17 cellular contexts compared by ENCODE assay signal in genomic region chr3:10182950-10183349, GRCh38. TPM values are rescaled to one million over a fixed set of nuclear protein-coding genes. Genes with fewer than 3 reads are reported as not detected.
DNase-seq lines count a peak whose midpoint lies in the region; ATAC-seq and TF ChIP-seq lines count a peak whose summit lies in the region.
"Had no signal": no experiment of that assay in that cellular context is flagged by ENCODE, and none has a peak within 500 bp of the region (broad histone marks: within the 10 kb centered on the region; RNA-seq: fewer than 3 reads in every experiment).

No MANE protein-coding gene starts in this region.

- ATAC-seq in HCT116 (no peak), left lung (peak; percentile 16), HG03025 (IDR thresholded peaks at IDR 0.05; ENCODE audit: low FRiP score, unreplicated experiment) (no peak)
- ATAC-seq: GM23338, K562 had no signal

- H3K36me3 ChIP-seq in BLaER1: no peaks in the 10 kb centered on the region
- H3K36me3 ChIP-seq in HCT116 (ENCODE audit: control insufficient read depth in 1 of 2, insufficient read depth in 2 of 2, low read length in 2 of 2): no peaks in the 10 kb centered on the region
- peaks cover 40% of the 10 kb centered on the region; the same call in 1 of the 2 replicates for H3K36me3 ChIP-seq in OCI-LY1 (ENCODE audit: insufficient read depth, low read length)
- peaks cover 0 to 42% of the 10 kb centered on the region in 2 donors for H3K36me3 ChIP-seq in left lung
- no peaks in the 10 kb centered on the region for H3K36me3 ChIP-seq in mammary epithelial cell (ENCODE audit: insufficient read depth, low read length)

- H3K27me3 ChIP-seq in BLaER1: no peaks in the 10 kb centered on the region
- no peaks in the 10 kb centered on the region for H3K27me3 ChIP-seq in HCT116 (ENCODE audit: insufficient read depth, low read length)
- H3K27me3 ChIP-seq in OCI-LY1 (ENCODE audit: insufficient read depth, low read length): no peaks in the 10 kb centered on the region
- H3K27me3 ChIP-seq in left lung: no peaks in the 10 kb centered on the region
- H3K27me3 ChIP-seq in mammary epithelial cell (ENCODE audit: insufficient read depth, low read length): no peaks in the 10 kb centered on the region

- in situ Hi-C loops in mammary epithelial cell (cut with MboI; ENCODE audit: low sequenced_read_pairs in 2 of 2): no loop called here

- dilution Hi-C loops in mammary epithelial cell (cut with HindIII; ENCODE audit: low sequenced_read_pairs): no loop called here

- H3K27ac ChIP-seq in BLaER1: peak overlapping the region; percentile 95
- no peak overlapping the region for H3K27ac ChIP-seq in HCT116 (ENCODE audit: low read depth, low read length)
- H3K27ac ChIP-seq in OCI-LY1 (ENCODE audit: low read depth, low read length, poor library complexity, severe bottlenecking): peak overlapping the region; percentile 92
- H3K27ac ChIP-seq in left lung: no peak overlapping the region
- no peak overlapping the region for H3K27ac ChIP-seq in mammary epithelial cell (ENCODE audit: insufficient read depth, low read depth, low read length)
- H3K27ac ChIP-seq: HL-60 had no signal

- no peaks in the 10 kb centered on the region for H4K20me1 ChIP-seq in BLaER1
- no peaks in the 10 kb centered on the region for H4K20me1 ChIP-seq in HCT116 (ENCODE audit: insufficient read depth)
- no peaks in the 10 kb centered on the region for H4K20me1 ChIP-seq in OCI-LY1 (ENCODE audit: insufficient read depth, low read length)
- no peaks in the 10 kb centered on the region for H4K20me1 ChIP-seq in mammary epithelial cell (ENCODE audit: insufficient read depth, low read length)

- H3F3A ChIP-seq in OCI-LY1 (ENCODE audit: insufficient read depth, low read length): no peaks in the 10 kb centered on the region

- H3K4me2 ChIP-seq in BLaER1 (peak overlapping the region; percentile 79), HCT116 (ENCODE audit: low read length) (no peak overlapping the region), OCI-LY1 (ENCODE audit: low read length) (no peak overlapping the region), mammary epithelial cell (ENCODE audit: insufficient read depth, low read depth, low read length) (no peak overlapping the region)
- H3K4me2 ChIP-seq: GM23338 had no signal

- H3K9me2 ChIP-seq in HCT116 (ENCODE audit: insufficient read depth) (no peaks in the 10 kb centered on the region), OCI-LY1 (ENCODE audit: low read depth, low read length) (no peaks in the 10 kb centered on the region)

- BruUV-seq in HCT116 (replicated peaks; lab: Mats Ljungman, UMichigan) (no TSS peak), mammary epithelial cell (replicated peaks; lab: Mats Ljungman, UMichigan) (no TSS peak)

- no peak for TF ChIP-seq CTCF in HCT116 (IDR thresholded peaks at IDR 0.05 in 2 of 3, conservative IDR thresholded peaks at IDR 0.05 in 1 of 3; ENCODE audit: borderline replicate concordance in 1 of 3, insufficient read depth in 1 of 3, low read depth in 2 of 3, low read length in 2 of 3)
- TF ChIP-seq CTCF in OCI-LY1 (IDR thresholded peaks at IDR 0.05; ENCODE audit: low read length): no peak
- TF ChIP-seq CTCF in left lung (IDR thresholded peaks at IDR 0.05): no peak
- TF ChIP-seq CTCF in mammary epithelial cell (conservative IDR thresholded peaks at IDR 0.05 in 1 of 2, IDR thresholded peaks at IDR 0.05 in 1 of 2; ENCODE audit: extremely low read depth in 1 of 2, insufficient read depth in 1 of 2, low read depth in 1 of 2, low read length in 2 of 2): no peak
- no peak for TF ChIP-seq CTCF in HFFc6 (IDR thresholded peaks at IDR 0.05)

- no peak for TF ChIP-seq RAD21 in HCT116 (IDR thresholded peaks at IDR 0.05; ENCODE audit: low read depth)

- H3K27ac Mint-ChIP-seq in HFFc6: no peak overlapping the region
- H3K27ac Mint-ChIP-seq: B cell, GM23338 had no signal

- peaks cover 2% of the 10 kb centered on the region; the same call in 1 of the 2 replicates for H3K27me3 Mint-ChIP-seq in HFFc6 (ENCODE audit: insufficient read depth)
- H3K27me3 Mint-ChIP-seq: B cell; CD8-positive, alpha-beta memory T cell had no signal

- DNase-seq in HCT116 (ENCODE audit: low read depth, low spot score) (no peak), left lung (no peak), mammary epithelial cell (no peak), HFFc6 (no peak), 8988T (no peak)
- DNase-seq: Caco-2; CD8-positive, alpha-beta memory T cell; DMS53; H7 had no signal

- no peak overlapping the region for H3K4me3 ChIP-seq in BLaER1
- no peak overlapping the region for H3K4me3 ChIP-seq in HCT116 (replicated peaks in 1 of 2; ENCODE audit: low read depth in 1 of 2, low read length in 2 of 2)
- no peak overlapping the region for H3K4me3 ChIP-seq in OCI-LY1 (ENCODE audit: low read depth, low read length, poor library complexity, severe bottlenecking)
- H3K4me3 ChIP-seq in left lung: no peak overlapping the region
- no peak overlapping the region for H3K4me3 ChIP-seq in mammary epithelial cell (replicated peaks in 1 of 3; ENCODE audit: insufficient read depth in 1 of 3, low read depth in 2 of 3, low read length in 3 of 3)
- H3K4me3 ChIP-seq: GM23338, K562 had no signal

- H2AFZ ChIP-seq in HCT116 (ENCODE audit: low read depth, low read length, poor library complexity, severe bottlenecking): no peak overlapping the region
- H2AFZ ChIP-seq in OCI-LY1 (ENCODE audit: low read length): no peak overlapping the region
- H2AFZ ChIP-seq in mammary epithelial cell (ENCODE audit: low read depth, low read length): no peak overlapping the region
- H2AFZ ChIP-seq: GM23338 had no signal

- H3K9me3 Mint-ChIP-seq in HFFc6: no peaks in the 10 kb centered on the region
- H3K9me3 Mint-ChIP-seq: CD8-positive, alpha-beta memory T cell; GM23338 had no signal

- CTCF ChIA-PET in HCT116 (lab: Charles Lee) (no interaction called here), mammary epithelial cell (lab: Charles Lee; ENCODE audit: low non-redundant PET) (no interaction called here)

- H3K36me3 Mint-ChIP-seq in HFFc6 (ENCODE audit: low read depth): peaks cover 10% of the 10 kb centered on the region; the same call in 1 of the 2 replicates

- H3K9me3 ChIP-seq in BLaER1 (no peaks in the 10 kb centered on the region), HCT116 (ENCODE audit: control insufficient read depth in 1 of 2, insufficient read depth in 1 of 2, low read depth in 1 of 2, low read length in 2 of 2) (no peaks in the 10 kb centered on the region), OCI-LY1 (ENCODE audit: low read length) (no peaks in the 10 kb centered on the region), left lung (no peaks in the 10 kb centered on the region), mammary epithelial cell (replicated peaks; ENCODE audit: insufficient read depth, low read length) (no peaks in the 10 kb centered on the region)
- H3K9me3 ChIP-seq: Caco-2 had no signal

- H3K4me1 ChIP-seq in BLaER1 (peaks cover 100% of the 10 kb centered on the region), HCT116 (ENCODE audit: control insufficient read depth in 1 of 2, insufficient read depth in 2 of 2, low read length in 2 of 2) (no peaks in the 10 kb centered on the region), OCI-LY1 (ENCODE audit: insufficient read depth, low read length, severe bottlenecking) (peaks cover 56% of the 10 kb centered on the region), left lung (peaks cover 0 to 44% of the 10 kb centered on the region in 2 donors), mammary epithelial cell (ENCODE audit: insufficient read depth, low read length) (peaks cover 22% of the 10 kb centered on the region)

- H3K9ac ChIP-seq in BLaER1 (peak overlapping the region; percentile 41; the same call in 1 of the 2 replicates), HCT116 (ENCODE audit: low read length) (no peak overlapping the region), OCI-LY1 (ENCODE audit: low read length) (no peak overlapping the region), mammary epithelial cell (ENCODE audit: insufficient read depth, low read length) (no peak overlapping the region)

- no peaks in the 10 kb centered on the region for H3K79me2 ChIP-seq in HCT116 (ENCODE audit: insufficient read depth, low read length)
- H3K79me2 ChIP-seq in OCI-LY1 (ENCODE audit: insufficient read depth, low read length): no peaks in the 10 kb centered on the region
- peaks cover 4% of the 10 kb centered on the region for H3K79me2 ChIP-seq in mammary epithelial cell (ENCODE audit: insufficient read depth, low read length)

- no peaks in the 10 kb centered on the region for H3K4me1 Mint-ChIP-seq in HFFc6 (ENCODE audit: low read depth)

- WGBS in mammary epithelial cell (ENCODE audit: low coverage, missing lambda C conversion rate): 87% methylated on average over 5 of the region's 5 CpGs

- RAD21 ChIA-PET in HCT116 (lab: Charles Lee; ENCODE audit: low non-redundant PET in 1 of 2, low total read pairs in 2 of 2, uncharacterized antibody in 2 of 2, unreplicated experiment in 2 of 2): no interaction called here

- POLR2A ChIA-PET in HCT116 (lab: Charles Lee): interaction anchor here (1.0 kb wide), 1 partner anchor 9 kb away, joined by 3 read pairs; no protein-coding TSS in a partner anchor

- no peak for TF ChIP-seq POLR2A in HCT116 (IDR thresholded peaks at IDR 0.05; ENCODE audit: borderline replicate concordance, extremely low read depth, insufficient read depth, insufficient read length)

- H3K4me3 Mint-ChIP-seq in HFFc6: no peak overlapping the region
- H3K4me3 Mint-ChIP-seq: B cell; CD14-positive monocyte; CD8-positive, alpha-beta memory T cell; GM23338 had no signal

- intact Hi-C loops in HCT116 (cut with micrococcal nuclease) (no loop called here), left lung (cut with DNase I) (no loop called here), mammary epithelial cell (cut with micrococcal nuclease) (no loop called here)

TF ChIP-seq in HCT116, 20 proteins besides CTCF, POLR2A, EP300 and RAD21:
- TF ChIP-seq ZNF274 (IDR thresholded peaks at IDR 0.05; ENCODE audit: low read depth, low read length) (no peak), SIN3A (IDR thresholded peaks at IDR 0.05; ENCODE audit: low read depth) (no peak), ZFX (IDR thresholded peaks at IDR 0.05) (0 out of 2 replicates have a peak, but pooled peaks have one; percentile 7)

RNA-seq across cellular contexts. Expression of gene IRAK2, which starts 18.2 kb away (rescaled TPM):
- 3.6 TPM for total RNA-seq in HCT116 (2021; ENCODE audit: unreplicated experiment)
- 1.9 and 2.0 TPM in 2 replicates for polyA plus RNA-seq in HCT116 (2012)
- 1 to 10 TPM; 3.3 to 8.5 TPM for total RNA-seq in left lung
- total RNA-seq in mammary epithelial cell: 10 to 100 TPM in 1 of 2 donors, 1 to 10 TPM in 1; 2.5 to 16.9 TPM
- 7.9 TPM for polyA plus RNA-seq in mammary epithelial cell
- 6.2 TPM for polyA minus RNA-seq in mammary epithelial cell
- total RNA-seq in HFFc6 (2021; fragmentation: NEBNext Ultra II Directional; extraction: Animal tissue kit (Norgen Biotek cat#: 25700)): 1 to 10 TPM; 2.6 to 4.4 (median 3.5) TPM

RNA-seq across cellular contexts. Expression of gene VHL, which starts 41.4 kb away (rescaled TPM):
- total RNA-seq in HCT116 (2021; ENCODE audit: unreplicated experiment) (56.1 TPM), left lung (10 to 100 TPM; 36.8 to 40.7 TPM), mammary epithelial cell (10 to 100 TPM; 34.3 to 37.5 TPM)
- 29.4 and 36.3 TPM in 2 replicates for polyA plus RNA-seq in HCT116 (2012)
- polyA plus RNA-seq in mammary epithelial cell: 9.8 TPM
- 38.7 TPM for polyA minus RNA-seq in mammary epithelial cell
- 10 to 100 TPM; 16.1 to 21.8 (median 19.5) TPM for total RNA-seq in HFFc6 (2021; fragmentation: NEBNext Ultra II Directional; extraction: Animal tissue kit (Norgen Biotek cat#: 25700))

Comparison
In these comparisons a context has a peak if more than half of its experiments do, and no peak if none do; other contexts are left out.
1. H3K27ac ChIP-seq: peak in BLaER1 (single experiment) and OCI-LY1 (single experiment); none in HCT116 (single experiment), left lung (0 of 2) and mammary epithelial cell (single experiment).